Comparison of ENCODE assay signal across 8 cellular contexts in genomic region chr2:38778686-38779082, GRCh38. TPM values are rescaled to one million over a fixed set of nuclear protein-coding genes. Genes with fewer than 3 reads are reported as not detected.
DNase-seq lines count a peak whose midpoint lies in the region; ATAC-seq and TF ChIP-seq lines count a peak whose summit lies in the region.

No MANE protein-coding gene starts in this region.

- WGBS in thyroid gland, 2 donors, result 23 to 25% methylated on average over 8 of the region's 8 CpGs

- peaks cover 17% of the 10 kb centered on the region for H3K4me1 Mint-ChIP-seq in activated CD8-positive, alpha-beta memory T cell treated with anti-CD3 and anti-CD28 coated beads, Interleukin-2, amount 10 ng/mL, durations not matched to agents 7 days and 5 days
- H3K4me1 Mint-ChIP-seq in activated T-helper 2 cell treated with anti-CD3 and anti-CD28 coated beads, Interferon-gamma antibody, Interleukin-2, Interleukin-4, amounts not matched to agents 10 μg/mL and 5 μg/mL and 100 μg/mL, durations not matched to agents 14 hours and 24 hours and 36 hours (ENCODE audit: low read depth), result peaks cover 10% of the 10 kb centered on the region

- H3K4me1 ChIP-seq in left lung (peaks cover 7 to 10% of the 10 kb centered on the region in 2 donors), thyroid gland (peaks cover 7 to 8% of the 10 kb centered on the region in 2 donors)

- DNase-seq in activated CD8-positive, alpha-beta memory T cell treated with anti-CD3 and anti-CD28 coated beads, Interleukin-2, amount 10 ng/mL, durations not matched to agents 7 days and 5 days, result no peak
- no peak for DNase-seq in activated CD8-positive, alpha-beta memory T cell treated with anti-CD3 and anti-CD28 coated beads for 24 hours
- no peak for DNase-seq in activated T-helper 2 cell treated with anti-CD3 and anti-CD28 coated beads, Interferon-gamma antibody, Interleukin-2, Interleukin-4, amounts not matched to agents 10 μg/mL and 5 μg/mL and 100 μg/mL, durations not matched to agents 14 hours and 24 hours and 36 hours (ENCODE audit: low spot score)
- DNase-seq in left lung, result no peak
- DNase-seq in thyroid gland, result no peak
- DNase-seq in OCI-M1 (lab: John Stamatoyannopoulos, UW), result no peak
- no peak for DNase-seq in medulla oblongata (ENCODE audit: extremely low spot score)

- H3K27ac ChIP-seq in left lung (peak overlapping the region in 1 of 2 donors; percentile 19), thyroid gland (peak overlapping the region in 1 of 3 donors; percentile 59)

- peaks cover 11% of the 10 kb centered on the region for H3K36me3 Mint-ChIP-seq in activated CD8-positive, alpha-beta memory T cell treated with anti-CD3 and anti-CD28 coated beads, Interleukin-2, amount 10 ng/mL, durations not matched to agents 7 days and 5 days
- peaks cover 15% of the 10 kb centered on the region for H3K36me3 Mint-ChIP-seq in activated T-helper 2 cell treated with anti-CD3 and anti-CD28 coated beads, Interferon-gamma antibody, Interleukin-2, Interleukin-4, amounts not matched to agents 10 μg/mL and 5 μg/mL and 100 μg/mL, durations not matched to agents 14 hours and 24 hours and 36 hours (ENCODE audit: low read depth)

- no peak for ATAC-seq in activated CD8-positive, alpha-beta memory T cell treated with anti-CD3 and anti-CD28 coated beads, Interleukin-2, amount 10 ng/mL, durations not matched to agents 7 days and 5 days
- ATAC-seq in left lung (no peak), HG03196 (IDR thresholded peaks at IDR 0.05; ENCODE audit: unreplicated experiment) (no peak)

- H3K9me3 Mint-ChIP-seq in activated CD8-positive, alpha-beta memory T cell treated with anti-CD3 and anti-CD28 coated beads, Interleukin-2, amount 10 ng/mL, durations not matched to agents 7 days and 5 days (ENCODE audit: low read depth), result no peaks in the 10 kb centered on the region
- no peaks in the 10 kb centered on the region for H3K9me3 Mint-ChIP-seq in activated T-helper 2 cell treated with anti-CD3 and anti-CD28 coated beads, Interferon-gamma antibody, Interleukin-2, Interleukin-4, amounts not matched to agents 10 μg/mL and 5 μg/mL and 100 μg/mL, durations not matched to agents 14 hours and 24 hours and 36 hours

- H3K36me3 ChIP-seq in left lung (peaks cover 0 to 24% of the 10 kb centered on the region in 2 donors), thyroid gland (peaks cover 4 to 9% of the 10 kb centered on the region in 2 donors)

- peaks cover 22% of the 10 kb centered on the region for H3K27me3 Mint-ChIP-seq in activated CD8-positive, alpha-beta memory T cell treated with anti-CD3 and anti-CD28 coated beads, Interleukin-2, amount 10 ng/mL, durations not matched to agents 7 days and 5 days
- H3K27me3 Mint-ChIP-seq in activated T-helper 2 cell treated with anti-CD3 and anti-CD28 coated beads, Interferon-gamma antibody, Interleukin-2, Interleukin-4, amounts not matched to agents 10 μg/mL and 5 μg/mL and 100 μg/mL, durations not matched to agents 14 hours and 24 hours and 36 hours (ENCODE audit: low read depth), result peaks cover 16% of the 10 kb centered on the region

- CTCF ChIA-PET in activated CD8-positive, alpha-beta memory T cell treated with anti-CD3 and anti-CD28 coated beads, Interleukin-2, amount 10 ng/mL, durations not matched to agents 7 days and 5 days (lab: Charles Lee), result interaction anchor here (1.5 kb wide), 1 partner anchor 242 kb away, joined by 3 read pairs; no protein-coding TSS in a partner anchor

- no peak for TF ChIP-seq POLR2A in thyroid gland (IDR thresholded peaks at IDR 0.05)

- intact Hi-C loops in activated T-helper 2 cell treated with anti-CD3 and anti-CD28 coated beads, Interferon-gamma antibody, Interleukin-2, Interleukin-4, amounts not matched to agents 10 μg/mL and 5 μg/mL and 100 μg/mL, durations not matched to agents 14 hours and 24 hours and 36 hours (cut with micrococcal nuclease), result loop anchor here (1.0 to 10.0 kb wide), 3 partner anchors 16 to 96 kb away; partner anchors contain the start of genes DHX57, MORN2 and SRSF7
- intact Hi-C loops in left lung (cut with DNase I), result no loop called here
- intact Hi-C loops in thyroid gland (cut with DNase I), result no loop called here

- H3K27me3 ChIP-seq in left lung (peaks cover 0 to 5% of the 10 kb centered on the region in 2 donors), thyroid gland (no peaks in the 10 kb centered on the region)

- peak overlapping the region; percentile 96 for H3K27ac Mint-ChIP-seq in activated CD8-positive, alpha-beta memory T cell treated with anti-CD3 and anti-CD28 coated beads, Interleukin-2, amount 10 ng/mL, durations not matched to agents 7 days and 5 days
- peak overlapping the region; percentile 96 for H3K27ac Mint-ChIP-seq in activated T-helper 2 cell treated with anti-CD3 and anti-CD28 coated beads, Interferon-gamma antibody, Interleukin-2, Interleukin-4, amounts not matched to agents 10 μg/mL and 5 μg/mL and 100 μg/mL, durations not matched to agents 14 hours and 24 hours and 36 hours

- peak overlapping the region; percentile 96 for H3K4me3 Mint-ChIP-seq in activated CD8-positive, alpha-beta memory T cell treated with anti-CD3 and anti-CD28 coated beads, Interleukin-2, amount 10 ng/mL, durations not matched to agents 7 days and 5 days
- peak overlapping the region; percentile 97 for H3K4me3 Mint-ChIP-seq in activated T-helper 2 cell treated with anti-CD3 and anti-CD28 coated beads, Interferon-gamma antibody, Interleukin-2, Interleukin-4, amounts not matched to agents 10 μg/mL and 5 μg/mL and 100 μg/mL, durations not matched to agents 14 hours and 24 hours and 36 hours (ENCODE audit: low read depth)

- H3K4me3 ChIP-seq in left lung (peak overlapping the region; percentile 46 to 60), thyroid gland (replicated peaks in 1 of 3) (peak overlapping the region in 2 of 3 donors; percentile 63 to 77)

- TF ChIP-seq CTCF in left lung (IDR thresholded peaks at IDR 0.05) (no peak), thyroid gland (IDR thresholded peaks at IDR 0.05) (no peak)

- H3K9me3 ChIP-seq in left lung (no peaks in the 10 kb centered on the region), thyroid gland (no peaks in the 10 kb centered on the region)

RNA-seq across cellular contexts. Expression of gene GEMIN6, which starts 0.7 kb away (rescaled TPM):
- 10 to 100 TPM; 17.8 to 30.8 TPM for total RNA-seq in activated CD8-positive, alpha-beta memory T cell treated with anti-CD3 and anti-CD28 coated beads, Interleukin-2, amount 10 ng/mL, durations not matched to agents 7 days and 5 days
- 29.9 and 33.6 TPM in 2 replicates for total RNA-seq in activated T-helper 2 cell treated with anti-CD3 and anti-CD28 coated beads, Interferon-gamma antibody, Interleukin-2, Interleukin-4, amounts not matched to agents 10 μg/mL and 5 μg/mL and 100 μg/mL, durations not matched to agents 14 hours and 24 hours and 36 hours
- total RNA-seq in left lung, result 10 to 100 TPM; 12.4 to 13.0 TPM
- 10 to 100 TPM in 1 of 4 donors, 1 to 10 TPM in 3; 6.6 to 12.1 (median 9.1) TPM for total RNA-seq in thyroid gland

RNA-seq across cellular contexts. Expression of gene SRSF7, which starts 27.5 kb away (rescaled TPM):
- total RNA-seq in activated CD8-positive, alpha-beta memory T cell treated with anti-CD3 and anti-CD28 coated beads, Interleukin-2, amount 10 ng/mL, durations not matched to agents 7 days and 5 days, result 100 to 1,000 TPM; 362 to 378 TPM
- total RNA-seq in activated T-helper 2 cell treated with anti-CD3 and anti-CD28 coated beads, Interferon-gamma antibody, Interleukin-2, Interleukin-4, amounts not matched to agents 10 μg/mL and 5 μg/mL and 100 μg/mL, durations not matched to agents 14 hours and 24 hours and 36 hours, result 401 and 406 TPM in 2 replicates
- total RNA-seq in left lung, result 100 to 1,000 TPM in 1 of 2 donors, 10 to 100 TPM in 1; 83.3 to 139 TPM
- total RNA-seq in thyroid gland, result 100 to 1,000 TPM in 3 of 4 donors, 10 to 100 TPM in 1; 80.8 to 121 (median 117) TPM
